Comparison of ENCODE assay signal across 8 cellular contexts in the genomic region with DNA sequence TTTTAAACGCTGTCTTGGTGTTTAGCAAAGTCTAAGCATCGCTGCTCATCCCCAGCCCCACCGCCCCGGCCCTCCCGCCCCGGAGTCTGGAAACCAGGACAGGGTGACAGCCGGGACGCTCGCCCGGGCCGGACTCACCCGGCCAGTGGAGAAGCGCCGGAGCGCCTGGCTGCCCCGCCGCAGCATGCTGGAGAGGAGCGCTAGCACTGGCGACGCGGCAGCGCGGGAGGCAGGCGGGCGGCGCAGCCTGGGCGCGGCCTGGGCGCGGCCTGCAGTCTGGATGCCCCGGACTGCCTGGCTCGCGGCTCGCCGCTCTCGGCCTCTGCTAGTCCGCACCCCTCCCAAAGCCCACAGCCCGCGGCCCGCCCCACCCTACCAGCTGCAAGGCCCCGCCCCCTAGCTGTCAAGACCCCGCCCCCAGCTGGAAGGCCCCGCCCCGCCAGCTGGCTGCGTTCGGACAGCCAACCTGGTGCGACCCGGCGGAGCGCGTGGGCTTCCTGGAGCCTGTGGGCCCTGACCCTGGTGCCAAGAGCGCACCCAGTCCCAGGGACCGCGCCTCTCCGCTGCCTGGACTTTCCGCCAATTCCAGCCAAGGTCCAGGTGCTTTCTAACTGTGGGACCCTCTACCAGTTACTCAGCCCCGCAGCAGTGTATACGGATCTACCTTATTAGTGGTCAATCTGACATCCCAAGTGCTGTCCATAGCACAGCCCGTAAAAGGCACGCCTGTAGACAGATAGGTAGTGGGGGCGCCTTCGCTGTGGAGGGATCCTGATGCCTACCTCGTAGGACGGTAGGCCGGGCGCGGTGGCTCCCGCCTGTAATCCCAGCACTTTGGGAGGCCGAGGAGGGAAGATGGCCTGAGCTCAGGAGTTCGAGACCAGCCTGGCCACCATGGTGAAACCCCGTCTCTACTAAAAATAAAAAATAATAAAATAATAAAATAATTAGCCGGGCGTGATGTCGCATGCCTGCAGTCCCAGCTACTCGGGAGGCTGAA. TPM values are rescaled to one million over a fixed set of nuclear protein-coding genes. Genes with fewer than 3 reads are reported as not detected.
DNase-seq lines count a peak whose midpoint lies in the region; ATAC-seq and TF ChIP-seq lines count a peak whose summit lies in the region.

A gene (minus strand): TSS at position 208 of the 1,000 bp plus-strand sequence. CDS start 22 bp downstream, at position 186.

- peak within 1 kb of the TSS; percentile 77 for H3K9ac ChIP-seq in ES-I3 (ENCODE audit: low read depth, low read length)

- TF ChIP-seq CTCF in GM23338 (conservative IDR thresholded peaks at IDR 0.05; ENCODE audit: low read depth in 2 of 2) (no peak), mesothelial cell of epicardium (IDR thresholded peaks at IDR 0.05; ENCODE audit: unreplicated experiment) (no peak)

- H3F3A ChIP-seq in GM23338 (replicated peaks; ENCODE audit: low read depth), result peaks cover 5% of the 10 kb centered on the region; the same call in 1 of the 2 replicates

- peaks cover 6% of the 10 kb centered on the region; the same call in 1 of the 2 replicates for H3K79me2 ChIP-seq in GM23338 (replicated peaks; ENCODE audit: insufficient read depth)

- H3K27me3 ChIP-seq in GM23338 (ENCODE audit: insufficient read depth), result no peaks in the 10 kb centered on the region

- peak within 1 kb of the TSS; percentile 98 for H3K4me2 ChIP-seq in GM23338

- ATAC-seq in GM23338, result peak; percentile 97
- no peak for ATAC-seq in HG03565 (IDR thresholded peaks at IDR 0.05; ENCODE audit: unreplicated experiment)

- H3K4me3 Mint-ChIP-seq in GM23338 (peak within 1 kb of the TSS; percentile 87), mesothelial cell of epicardium (peak within 1 kb of the TSS; percentile 66)

- H3K27me3 Mint-ChIP-seq in GM23338 (ENCODE audit: insufficient read depth, low read depth, poor library complexity), result peaks cover 7% of the 10 kb centered on the region
- peaks cover 26% of the 10 kb centered on the region for H3K27me3 Mint-ChIP-seq in mesothelial cell of epicardium (ENCODE audit: low read depth)

- H3K27ac ChIP-seq in GM23338 (ENCODE audit: low read depth), result 0 out of 2 replicates have a peak within 1 kb of the TSS, but pooled peaks have one; percentile 50

- no peaks in the 10 kb centered on the region for H3K9me3 ChIP-seq in ES-I3 (ENCODE audit: control insufficient read depth, insufficient read depth, low read length)

- H3K9me2 ChIP-seq in GM23338 (ENCODE audit: insufficient read depth), result no peaks in the 10 kb centered on the region

- H4K20me1 ChIP-seq in GM23338 (replicated peaks; ENCODE audit: insufficient read depth), result no peaks in the 10 kb centered on the region

- H3K36me3 ChIP-seq in ES-I3 (ENCODE audit: insufficient read depth, low read length) (no peaks in the 10 kb centered on the region), GM23338 (ENCODE audit: insufficient read depth) (no peaks in the 10 kb centered on the region)

- H3K4me1 Mint-ChIP-seq in GM23338 (peaks cover 17% of the 10 kb centered on the region), mesothelial cell of epicardium (peaks cover 7% of the 10 kb centered on the region)

- H3K4me3 ChIP-seq in GM23338, result peak within 1 kb of the TSS; percentile 83

- H3K4me1 ChIP-seq in ES-I3 (ENCODE audit: insufficient read depth, low read length) (peaks cover 12% of the 10 kb centered on the region), GM23338 (ENCODE audit: insufficient read depth) (peaks cover 17% of the 10 kb centered on the region)

- peak; percentile 91 for DNase-seq in GM23338 (ENCODE audit: low spot score)
- peak; percentile 55 for DNase-seq in NCI-H2171 treated with DMSO at 0.1 percent for 48 hours (lab: John Stamatoyannopoulos, UW)
- peak; percentile 31 for DNase-seq in activated CD8-positive, alpha-beta memory T cell treated with anti-CD3 and anti-CD28 coated beads, Interleukin-2, amount 50 U/mL, for 4 hours
- DNase-seq in epidermal melanocyte (ENCODE audit: insufficient read length, low spot score), result peak; percentile 50
- DNase-seq in mesothelial cell of epicardium (ENCODE audit: low spot score in 2 of 2, unreplicated experiment in 2 of 2), result peak; percentile 28 to 53
- peak; percentile 39 for DNase-seq in stimulated activated CD8-positive, alpha-beta memory T cell treated with anti-CD3 and anti-CD28 coated beads, Interleukin-4, amount 100 ng/mL, for 24 hours (ENCODE audit: low read depth)

- no peaks in the 10 kb centered on the region; the same call in 2 of the 3 replicates for H3K36me3 Mint-ChIP-seq in GM23338 (ENCODE audit: low read depth)
- peaks cover 5% of the 10 kb centered on the region for H3K36me3 Mint-ChIP-seq in mesothelial cell of epicardium

- peaks cover 4% of the 10 kb centered on the region; the same call in 1 of the 3 replicates for H3K9me3 Mint-ChIP-seq in GM23338
- H3K9me3 Mint-ChIP-seq in mesothelial cell of epicardium, result peaks cover 7% of the 10 kb centered on the region

- peak within 1 kb of the TSS; percentile 96 for H2AFZ ChIP-seq in GM23338

- peak within 1 kb of the TSS; percentile 93 for H3K27ac Mint-ChIP-seq in GM23338
- H3K27ac Mint-ChIP-seq in mesothelial cell of epicardium, result no peak within 1 kb of the TSS

TF ChIP-seq in GM23338, 12 proteins besides CTCF, POLR2A, EP300 and RAD21:
- TF ChIP-seq POLR2AphosphoS5 (IDR thresholded peaks at IDR 0.05; ENCODE audit: low read depth) (peak; percentile 72), EZH2phosphoT487 (IDR thresholded peaks at IDR 0.05; ENCODE audit: unreplicated experiment) (no peak)

RNA-seq across cellular contexts. Expression of the gene that starts here (rescaled TPM):
- 3.9 and 9.1 TPM in 2 replicates for total RNA-seq in GM23338 (2014; rRNA removed; shearing (Covaris generic))
- 3.4 and 5.8 TPM in 2 replicates for polyA plus RNA-seq in GM23338 (2016; fragmentation: Nextera tagmentation; extraction: Ambion mirVana)
- total RNA-seq in mesothelial cell of epicardium, result 2.4 to 3.2 TPM (median 2.4 TPM) in 3 replicates

Comparison
In these comparisons a context has a peak if more than half of its experiments do, and no peak if none do; other contexts are left out.
1. DNase-seq: peak in every context shown above with its lines; median percentile 91 in GM23338; 55 in NCI-H2171 treated with DMSO at 0.1 percent for 48 hours; 50 in epidermal melanocyte; 40 in mesothelial cell of epicardium; 39 in stimulated activated CD8-positive, alpha-beta memory T cell treated with anti-CD3 and anti-CD28 coated beads, Interleukin-4, amount 100 ng/mL, for 24 hours; 31 in activated CD8-positive, alpha-beta memory T cell treated with anti-CD3 and anti-CD28 coated beads, Interleukin-2, amount 50 U/mL, for 4 hours.